In genomic region chr9:130664191-130665028, GRCh38 we compare ENCODE assay signal across 11 cellular contexts. TPM values are rescaled to one million over a fixed set of nuclear protein-coding genes. Genes with fewer than 3 reads are reported as not detected.
DNase-seq lines count a peak whose midpoint lies in the region; ATAC-seq, FAIRE-seq and TF ChIP-seq lines count a peak whose summit lies in the region.
"Had no signal": no experiment of that assay in that cellular context is flagged by ENCODE, and none has a peak within 500 bp of the region (broad histone marks: within the 10 kb centered on the region; RNA-seq: fewer than 3 reads in every experiment).

Gene PRDM12 (plus strand): TSS chr9:130664594. CDS start chr9:130664654, 60 bp downstream.

- peaks cover 27% of the 10 kb centered on the region for H3K4me1 Mint-ChIP-seq in CD8-positive, alpha-beta T cell (ENCODE audit: low read depth)
- peaks cover 17% of the 10 kb centered on the region for H3K4me1 Mint-ChIP-seq in GM23338
- H3K4me1 Mint-ChIP-seq in activated naive CD8-positive, alpha-beta T cell treated with anti-CD3 and anti-CD28 coated beads, Interleukin-2, amount 50 U/mL, for 24 hours = peaks cover 17% of the 10 kb centered on the region
- peaks cover 23% of the 10 kb centered on the region for H3K4me1 Mint-ChIP-seq in mesothelial cell of epicardium

- H2AFZ ChIP-seq in GM23338 = peak within 1 kb of the TSS; percentile 83

- no peaks in the 10 kb centered on the region for H3K36me3 ChIP-seq in CD8-positive, alpha-beta T cell (ENCODE audit: insufficient read depth, low read length)
- no peaks in the 10 kb centered on the region for H3K36me3 ChIP-seq in GM23338 (ENCODE audit: insufficient read depth)

- H3K27me3 Mint-ChIP-seq in CD8-positive, alpha-beta T cell (ENCODE audit: low read depth) = peaks cover 45% of the 10 kb centered on the region
- H3K27me3 Mint-ChIP-seq in GM23338 (ENCODE audit: insufficient read depth, low read depth, poor library complexity) (peaks cover 97% of the 10 kb centered on the region), mesothelial cell of epicardium (ENCODE audit: low read depth) (peaks cover 95% of the 10 kb centered on the region)
- H3K27me3 Mint-ChIP-seq in activated naive CD8-positive, alpha-beta T cell treated with anti-CD3 and anti-CD28 coated beads, Interleukin-2, amount 50 U/mL, for 24 hours = peaks cover 67% of the 10 kb centered on the region

- peak within 1 kb of the TSS; percentile 55 for H3K4me3 Mint-ChIP-seq in CD8-positive, alpha-beta T cell
- H3K4me3 Mint-ChIP-seq in GM23338 (peak within 1 kb of the TSS; percentile 73), mesothelial cell of epicardium (peak within 1 kb of the TSS; percentile 26)
- H3K4me3 Mint-ChIP-seq in activated naive CD8-positive, alpha-beta T cell treated with anti-CD3 and anti-CD28 coated beads, Interleukin-2, amount 50 U/mL, for 24 hours = peak within 1 kb of the TSS; percentile 40

- DNase-seq in CD8-positive, alpha-beta T cell = no peak
- DNase-seq in GM23338 (ENCODE audit: low spot score) (peak; percentile 80), mesothelial cell of epicardium (ENCODE audit: low spot score in 2 of 2, unreplicated experiment in 2 of 2) (no peak), middle frontal gyrus (ENCODE audit: extremely low spot score, low spot score) (no peak), GM12891 (ENCODE audit: insufficient read length, low spot score) (no peak)
- DNase-seq in activated naive CD8-positive, alpha-beta T cell treated with anti-CD3 and anti-CD28 coated beads, Interleukin-2, amount 50 U/mL, for 24 hours = no peak
- DNase-seq: NCI-H187 treated with DMSO at 0.1 percent for 48 hours had no signal

- H3K36me3 Mint-ChIP-seq in CD8-positive, alpha-beta T cell = no peaks in the 10 kb centered on the region
- no peaks in the 10 kb centered on the region; the same call in 2 of the 3 replicates for H3K36me3 Mint-ChIP-seq in GM23338 (ENCODE audit: low read depth)
- peaks cover 2% of the 10 kb centered on the region for H3K36me3 Mint-ChIP-seq in activated naive CD8-positive, alpha-beta T cell treated with anti-CD3 and anti-CD28 coated beads, Interleukin-2, amount 50 U/mL, for 24 hours (ENCODE audit: low read depth)
- no peaks in the 10 kb centered on the region for H3K36me3 Mint-ChIP-seq in mesothelial cell of epicardium

- H3F3A ChIP-seq in GM23338 (replicated peaks; ENCODE audit: low read depth) = 0 out of 2 replicates have a peak, but pooled peaks cover 3% of the 10 kb centered on the region

- intact Hi-C loops in CD8-positive, alpha-beta T cell (cut with DNase I, micrococcal nuclease) = no loop called here

- H3K27me3 ChIP-seq in CD8-positive, alpha-beta T cell (ENCODE audit: insufficient read depth, low read length) = peaks cover 39% of the 10 kb centered on the region
- H3K27me3 ChIP-seq in GM23338 (ENCODE audit: insufficient read depth) = peaks cover 100% of the 10 kb centered on the region

- no peak for TF ChIP-seq POLR2A in GM12891 (IDR thresholded peaks at IDR 0.05; ENCODE audit: low read depth, low read length)

- H3K79me2 ChIP-seq in GM23338 (replicated peaks; ENCODE audit: insufficient read depth) = no peaks in the 10 kb centered on the region

- H3K4me3 ChIP-seq in CD8-positive, alpha-beta T cell (ENCODE audit: low read depth, low read length) = peak within 1 kb of the TSS; percentile 33
- peak within 1 kb of the TSS; percentile 67 for H3K4me3 ChIP-seq in GM23338

- no peak for TF ChIP-seq CTCF in CD8-positive, alpha-beta T cell (IDR thresholded peaks at IDR 0.05)
- no peak for TF ChIP-seq CTCF in GM23338 (conservative IDR thresholded peaks at IDR 0.05; ENCODE audit: low read depth in 2 of 2)
- no peak for TF ChIP-seq CTCF in mesothelial cell of epicardium (IDR thresholded peaks at IDR 0.05; ENCODE audit: unreplicated experiment)

- H3K9me2 ChIP-seq in GM23338 (ENCODE audit: insufficient read depth) = no peaks in the 10 kb centered on the region

- no peak for FAIRE-seq in GM12891 (lab: Jason Lieb, UNC)

- no peaks in the 10 kb centered on the region for H3K9me3 Mint-ChIP-seq in CD8-positive, alpha-beta T cell
- H3K9me3 Mint-ChIP-seq in GM23338 = peaks cover 6% of the 10 kb centered on the region; the same call in 1 of the 3 replicates
- H3K9me3 Mint-ChIP-seq in activated naive CD8-positive, alpha-beta T cell treated with anti-CD3 and anti-CD28 coated beads, Interleukin-2, amount 50 U/mL, for 24 hours = no peaks in the 10 kb centered on the region
- H3K9me3 Mint-ChIP-seq in mesothelial cell of epicardium = no peaks in the 10 kb centered on the region

- H3K9me3 ChIP-seq in CD8-positive, alpha-beta T cell (ENCODE audit: low read length) = no peaks in the 10 kb centered on the region

- no peak for ATAC-seq in CD8-positive, alpha-beta T cell
- ATAC-seq in GM23338 (peak; percentile 0), HG03460 (IDR thresholded peaks at IDR 0.05; ENCODE audit: unreplicated experiment) (no peak)
- no peak for ATAC-seq in activated naive CD8-positive, alpha-beta T cell treated with anti-CD3 and anti-CD28 coated beads, Interleukin-2, amount 50 U/mL, for 24 hours
- ATAC-seq in activated CD4-positive, CD25-positive, alpha-beta regulatory T cell treated with anti-CD3 and anti-CD28 coated beads, Interleukin-2, amount 50 U/mL, for 24 hours = no peak

- peaks cover 38% of the 10 kb centered on the region for H3K4me1 ChIP-seq in CD8-positive, alpha-beta T cell (ENCODE audit: insufficient read depth, low read length)
- peaks cover 23% of the 10 kb centered on the region for H3K4me1 ChIP-seq in GM23338 (ENCODE audit: insufficient read depth)

- CTCF ChIA-PET in CD8-positive, alpha-beta T cell (lab: Charles Lee) = no interaction called here

- no peak within 1 kb of the TSS for H3K27ac Mint-ChIP-seq in CD8-positive, alpha-beta T cell
- H3K27ac Mint-ChIP-seq in GM23338 = no peak within 1 kb of the TSS
- H3K27ac Mint-ChIP-seq in activated naive CD8-positive, alpha-beta T cell treated with anti-CD3 and anti-CD28 coated beads, Interleukin-2, amount 50 U/mL, for 24 hours = no peak within 1 kb of the TSS
- H3K27ac Mint-ChIP-seq in mesothelial cell of epicardium = no peak within 1 kb of the TSS

- H4K20me1 ChIP-seq in GM23338 (replicated peaks; ENCODE audit: insufficient read depth) = no peaks in the 10 kb centered on the region

- peak within 1 kb of the TSS; percentile 90 for H3K4me2 ChIP-seq in GM23338

- no peak within 1 kb of the TSS for H3K27ac ChIP-seq in CD8-positive, alpha-beta T cell (ENCODE audit: low read depth, low read length)
- H3K27ac ChIP-seq in GM23338 (ENCODE audit: low read depth) = no peak within 1 kb of the TSS

- POLR2A ChIA-PET in CD8-positive, alpha-beta T cell (lab: Charles Lee) = no interaction called here

TF ChIP-seq in GM23338, 12 proteins besides CTCF, POLR2A, EP300 and RAD21 (continues in another document):
- TF ChIP-seq NANOG (IDR thresholded peaks at IDR 0.05; ENCODE audit: borderline replicate concordance) = no peak

TF ChIP-seq in GM12891, 5 proteins besides CTCF, POLR2A, EP300 and RAD21:
- no peak for TF ChIP-seq PAX5 (IDR thresholded peaks at IDR 0.05; ENCODE audit: insufficient read depth, low read length, severe bottlenecking)
- TF ChIP-seq POLR2AphosphoS5 (IDR thresholded peaks at IDR 0.05; ENCODE audit: low read depth, low read length) = no peak
- no peak for TF ChIP-seq POU2F2 (IDR thresholded peaks at IDR 0.05; ENCODE audit: low read depth, low read length)
- no peak for TF ChIP-seq TAF1 (IDR thresholded peaks at IDR 0.05; ENCODE audit: low read depth, low read length)
- no peak for TF ChIP-seq SPI1 (IDR thresholded peaks at IDR 0.05; ENCODE audit: low read depth, low read length)
TF ChIP-seq in GM12891: peak in this region for 0.

RNA-seq across cellular contexts. Expression of gene PRDM12, which starts in this region (rescaled TPM):
- not detected for total RNA-seq in CD8-positive, alpha-beta T cell
- 0.78 TPM in 1 of 2 replicates, not detected in the other for total RNA-seq in GM23338 (2014; rRNA removed; shearing (Covaris generic))
- polyA plus RNA-seq in GM23338 (2016; fragmentation: Nextera tagmentation; extraction: Ambion mirVana) = 0.11 and 0.14 TPM in 2 replicates
- 0.11 TPM in 1 of 3 replicates, not detected in the others for total RNA-seq in mesothelial cell of epicardium
- polyA plus RNA-seq in GM12891 (2012; ENCODE audit: low read depth, missing spikeins) = not detected
- total RNA-seq: glomerular endothelial cell; T-helper 2 cell treated with Interferon-gamma antibody and Interleukin-4, amounts not matched to agents 100 ng/mL and 5 ng/mL, for 36 hours had no signal

Comparison
In these comparisons a context has a peak if more than half of its experiments do, and no peak if none do; other contexts are left out.
1. Peak in DNase-seq, ATAC-seq, H3K4me3 ChIP-seq and H3K4me2 ChIP-seq in GM23338; RNA of the gene not detected or under 1 TPM.